In the genomic region with DNA sequence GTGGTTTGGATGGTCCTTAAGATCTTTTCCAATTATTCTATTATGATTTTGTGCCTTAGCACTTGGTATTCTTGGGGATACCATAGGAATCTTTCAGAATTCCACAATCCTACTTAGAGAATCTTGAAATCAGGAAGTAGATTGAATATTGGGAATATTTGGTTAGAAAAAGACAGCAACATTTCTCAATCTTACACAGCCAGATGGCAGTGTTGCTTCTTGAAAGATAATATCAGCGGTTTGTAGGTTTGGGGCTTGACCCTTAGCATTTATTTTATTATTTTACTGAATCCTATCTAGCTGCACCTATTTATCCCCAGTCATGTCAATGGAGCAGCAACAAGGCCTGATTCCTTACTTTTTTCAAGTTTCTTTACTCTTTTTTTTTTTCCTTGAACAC, we compare ENCODE assay signal across 10 cellular contexts.
DNase-seq lines count a peak whose midpoint lies in the region; ATAC-seq, FAIRE-seq and TF ChIP-seq lines count a peak whose summit lies in the region.
"Had no signal": no experiment of that assay in that cellular context is flagged by ENCODE, and none has a peak within 500 bp of the region (broad histone marks: within the 10 kb centered on the region; RNA-seq: fewer than 3 reads in every experiment).

No MANE protein-coding gene starts in this region.

- ATAC-seq in RWPE2 (ENCODE audit: low read depth): no peak
- no peak for ATAC-seq in GM19328 (IDR thresholded peaks at IDR 0.05; ENCODE audit: unreplicated experiment)
- no peak for ATAC-seq in GM21515 (IDR thresholded peaks at IDR 0.05; ENCODE audit: unreplicated experiment)

- H3K27me3 ChIP-seq in RWPE2 (ENCODE audit: insufficient read depth, poor library complexity, severe bottlenecking): no peaks in the 10 kb centered on the region
- H3K27me3 ChIP-seq: sigmoid colon had no signal

- TF ChIP-seq CTCF in RWPE2 (IDR thresholded peaks at IDR 0.05; ENCODE audit: poor library complexity, severe bottlenecking): peak; percentile 37

- peak; percentile 5 for DNase-seq in NOMO-1 treated with DMSO at 0.1 percent for 48 hours (lab: John Stamatoyannopoulos, UW; ENCODE audit: unreplicated experiment)
- DNase-seq in NOMO-1 treated with dmso at 0.1 percent for 144 hours (lab: John Stamatoyannopoulos, UW; ENCODE audit: unreplicated experiment): no peak
- no peak for DNase-seq in RWPE2 (ENCODE audit: low spot score)
- peak; percentile 22 for DNase-seq in foreskin melanocyte
- DNase-seq in urothelium cell line (ENCODE audit: low spot score): peak; percentile 0
- DNase-seq in NCI-H1048 (lab: John Stamatoyannopoulos, UW): no peak
- DNase-seq: CD8-positive, alpha-beta memory T cell; sigmoid colon had no signal

- no peaks in the 10 kb centered on the region for H3K36me3 ChIP-seq in RWPE2 (ENCODE audit: low read depth)
- H3K36me3 ChIP-seq: sigmoid colon had no signal

- FAIRE-seq in urothelium cell line (lab: Jason Lieb, UNC): no peak

- H3K27ac ChIP-seq in RWPE2 (ENCODE audit: poor library complexity, severe bottlenecking): no peak overlapping the region
- H3K27ac ChIP-seq: sigmoid colon had no signal

- H3K9me3 ChIP-seq in RWPE2 (ENCODE audit: severe bottlenecking): no peaks in the 10 kb centered on the region
- H3K9me3 ChIP-seq: sigmoid colon had no signal

- H3K4me1 ChIP-seq in RWPE2 (ENCODE audit: insufficient read depth, poor library complexity, severe bottlenecking): no peaks in the 10 kb centered on the region
- H3K4me1 ChIP-seq: sigmoid colon had no signal

- no peak overlapping the region for H3K4me3 ChIP-seq in RWPE2 (ENCODE audit: severe bottlenecking)
- H3K4me3 ChIP-seq: sigmoid colon had no signal

Comparison
In these comparisons a context has a peak if more than half of its experiments do, and no peak if none do; other contexts are left out.
1. DNase-seq: peak in NOMO-1 treated with DMSO at 0.1 percent for 48 hours (single experiment), foreskin melanocyte (single experiment) and urothelium cell line (single experiment); none in NOMO-1 treated with dmso at 0.1 percent for 144 hours (single experiment), RWPE2 (single experiment) and NCI-H1048 (single experiment).